In genomic region chr12:57522887-57523705, GRCh38 we compare ENCODE assay signal across 1 cellular context.
A peak's percentile ranks its signal among the peaks of the same experiment; 100 is the strongest.
TF ChIP-seq lines count a peak whose summit lies in the region.

No MANE protein-coding gene starts in this region.

TF ChIP-seq in K562, 482 proteins besides CTCF, POLR2A, EP300 and RAD21 (continued from another document and continues in another):
- peak in 1 of 2 experiments; percentile 4; a peak in 1 of 4 replicates for TF ChIP-seq RCOR1 (IDR thresholded peaks at IDR 0.05; ENCODE audit: borderline replicate concordance in 1 of 2, low read depth in 2 of 2, low read length in 2 of 2)
- TF ChIP-seq SIN3A (IDR thresholded peaks at IDR 0.05; ENCODE audit: borderline replicate concordance in 2 of 2, control insufficient read depth in 1 of 2, low read depth in 2 of 2, low read length in 2 of 2), result peak; percentile 18 to 20; a peak in 1 of 4 replicates
- TF ChIP-seq DMBX1 (CRISPR knock-in tag; IDR thresholded peaks at IDR 0.05; ENCODE audit: borderline replicate concordance), result no peak
- 0 out of 2 replicates have a peak, but pooled peaks have one; percentile 16 for TF ChIP-seq TAF7 (tag; IDR thresholded peaks at IDR 0.05)
- TF ChIP-seq ZNF766 (CRISPR knock-in tag; conservative IDR thresholded peaks at IDR 0.05), result no peak
- peak; percentile 61; the same call in 1 of the 2 replicates for TF ChIP-seq OTX1 (CRISPR knock-in tag; IDR thresholded peaks at IDR 0.05)
- no peak for TF ChIP-seq TFAM (CRISPR knock-in tag; conservative IDR thresholded peaks at IDR 0.05)
- TF ChIP-seq ZMIZ1 (IDR thresholded peaks at IDR 0.05; ENCODE audit: low read depth in 2 of 2, low read length in 2 of 2), result 0 out of 4 replicates have a peak, but pooled peaks of 1 of the 2 experiments have one; percentile 14
- no peak for TF ChIP-seq ZSCAN32 (CRISPR knock-in tag; IDR thresholded peaks at IDR 0.05)
- peak; percentile 40; the same call in 1 of the 2 replicates for TF ChIP-seq PHF8 (IDR thresholded peaks at IDR 0.05; ENCODE audit: borderline replicate concordance, low read length)
- TF ChIP-seq CBX8 (IDR thresholded peaks at IDR 0.05; ENCODE audit: borderline replicate concordance, extremely low read depth, low read depth, low read length, poor library complexity, severe bottlenecking), result no peak
- TF ChIP-seq EGR1 (conservative IDR thresholded peaks at IDR 0.05), result peak; percentile 61; the same call in 1 of the 2 replicates
- no peak for TF ChIP-seq NR2C2 (CRISPR knock-in tag; IDR thresholded peaks at IDR 0.05)
- TF ChIP-seq NR2C2 (tag; IDR thresholded peaks at IDR 0.05), result no peak
- TF ChIP-seq NR2C1 (IDR thresholded peaks at IDR 0.05), result no peak
- 0 out of 2 replicates have a peak, but pooled peaks have one; percentile 13 for TF ChIP-seq NR2C1 (tag; IDR thresholded peaks at IDR 0.05)
- no peak for TF ChIP-seq ZNF184 (CRISPR knock-in tag; IDR thresholded peaks at IDR 0.05)
- 0 out of 2 replicates have a peak, but pooled peaks have one; percentile 13 for TF ChIP-seq MYC (IDR thresholded peaks at IDR 0.05; ENCODE audit: low read depth, low read length)
- TF ChIP-seq MYC (CRISPR knock-in tag; IDR thresholded peaks at IDR 0.05; ENCODE audit: borderline replicate concordance, low read depth), result no peak
- 0 out of 4 replicates have a peak, but pooled peaks of 1 of the 2 experiments have one; percentile 36 for TF ChIP-seq HDAC1 (IDR thresholded peaks at IDR 0.05)
- peak; percentile 67 for TF ChIP-seq POLR2B (IDR thresholded peaks at IDR 0.05; ENCODE audit: low read depth, partially characterized antibody)
- no peak for TF ChIP-seq KLF16 (IDR thresholded peaks at IDR 0.05)
- no peak for TF ChIP-seq SAFB2 (IDR thresholded peaks at IDR 0.05; ENCODE audit: borderline replicate concordance, low read depth, low read length, severe bottlenecking)
- 0 out of 2 replicates have a peak, but pooled peaks have one; percentile 17 for TF ChIP-seq BRD4 (IDR thresholded peaks at IDR 0.05)
- peak; percentile 65; the same call in 1 of the 2 replicates for TF ChIP-seq RB1 (IDR thresholded peaks at IDR 0.05; ENCODE audit: low read depth)
- no peak for TF ChIP-seq ZNF507 (tag; conservative IDR thresholded peaks at IDR 0.05)
- no peak for TF ChIP-seq ETV6 (IDR thresholded peaks at IDR 0.05; ENCODE audit: borderline replicate concordance in 1 of 2, low read depth in 2 of 2, low read length in 1 of 2)
- TF ChIP-seq ETV6 (CRISPR knock-in tag; IDR thresholded peaks at IDR 0.05; ENCODE audit: borderline replicate concordance), result no peak
- TF ChIP-seq CREB5 (CRISPR knock-in tag; IDR thresholded peaks at IDR 0.05), result no peak
- no peak for TF ChIP-seq SMAD2 (IDR thresholded peaks at IDR 0.05; ENCODE audit: low read depth, low read length)
- no peak for TF ChIP-seq XRCC3 (IDR thresholded peaks at IDR 0.05)
- TF ChIP-seq CC2D1A (IDR thresholded peaks at IDR 0.05), result 0 out of 2 replicates have a peak, but pooled peaks have one; percentile 23
- peak; percentile 5; the same call in 1 of the 2 replicates for TF ChIP-seq CREM (IDR thresholded peaks at IDR 0.05; ENCODE audit: low read depth)
- no peak for TF ChIP-seq SIRT6 (IDR thresholded peaks at IDR 0.05; ENCODE audit: low read depth, low read length)
- TF ChIP-seq STAT5A (IDR thresholded peaks at IDR 0.05; ENCODE audit: borderline replicate concordance, low read length), result no peak
- 0 out of 2 replicates have a peak, but pooled peaks have one; percentile 56 for TF ChIP-seq ZNF609 (CRISPR knock-in tag; IDR thresholded peaks at IDR 0.05; ENCODE audit: borderline replicate concordance)
- peak; percentile 38; the same call in 1 of the 2 replicates for TF ChIP-seq PKNOX1 (IDR thresholded peaks at IDR 0.05)
- peak; percentile 66 for TF ChIP-seq SUPT5H (IDR thresholded peaks at IDR 0.05)
- TF ChIP-seq KDM4B (IDR thresholded peaks at IDR 0.05; ENCODE audit: borderline replicate concordance in 2 of 2, low read depth in 1 of 2), result peak in 1 of 2 experiments; percentile 24; a peak in 1 of 4 replicates
- peak; percentile 48 for TF ChIP-seq PRDM10 (IDR thresholded peaks at IDR 0.05; ENCODE audit: partially characterized antibody)
